3 cellular contexts compared by ENCODE assay signal in genomic region chr6:158544428-158544827, GRCh38.
TF ChIP-seq lines count a peak whose summit lies in the region.

No MANE protein-coding gene starts in this region.

TF ChIP-seq in SK-N-SH, 30 proteins besides CTCF, POLR2A, EP300 and RAD21 (continued from another document):
- TF ChIP-seq USF2 (IDR thresholded peaks at IDR 0.05; ENCODE audit: borderline replicate concordance, low read depth, low read length) (no peak), REST (IDR thresholded peaks at IDR 0.05; ENCODE audit: low read depth, low read length) (peak; percentile 49; the same call in 1 of the 2 replicates), MXI1 (IDR thresholded peaks at IDR 0.05; ENCODE audit: low read depth, low read length) (no peak)

TF ChIP-seq in SK-N-SH treated with all-trans-retinoic acid at 6 μM for 48 hours, 23 proteins besides CTCF, POLR2A, EP300 and RAD21 (continued from another document):
- TF ChIP-seq TSHZ2 (CRISPR knock-in tag; IDR thresholded peaks at IDR 0.05): no peak
- no peak for TF ChIP-seq PPARA (CRISPR knock-in tag; IDR thresholded peaks at IDR 0.05; ENCODE audit: borderline replicate concordance)
- no peak for TF ChIP-seq SNAI2 (CRISPR knock-in tag; IDR thresholded peaks at IDR 0.05)
- TF ChIP-seq POU6F1 (CRISPR knock-in tag; IDR thresholded peaks at IDR 0.05; ENCODE audit: borderline replicate concordance, low read depth): no peak
- no peak for TF ChIP-seq ZFP3 (CRISPR knock-in tag; IDR thresholded peaks at IDR 0.05)
- TF ChIP-seq CSRNP3 (CRISPR knock-in tag; IDR thresholded peaks at IDR 0.05): no peak
- no peak for TF ChIP-seq ZNF70 (CRISPR knock-in tag; IDR thresholded peaks at IDR 0.05)
- TF ChIP-seq ARNTL (CRISPR knock-in tag; IDR thresholded peaks at IDR 0.05; ENCODE audit: borderline replicate concordance, low read depth): no peak
- TF ChIP-seq BACH2 (CRISPR knock-in tag; IDR thresholded peaks at IDR 0.05; ENCODE audit: borderline replicate concordance): no peak
- TF ChIP-seq TCF4 (CRISPR knock-in tag; IDR thresholded peaks at IDR 0.05; ENCODE audit: borderline replicate concordance): no peak
- no peak for TF ChIP-seq ZNF8 (CRISPR knock-in tag; IDR thresholded peaks at IDR 0.05)
- no peak for TF ChIP-seq ISL1 (CRISPR knock-in tag; IDR thresholded peaks at IDR 0.05)
- no peak for TF ChIP-seq TOX (CRISPR knock-in tag; IDR thresholded peaks at IDR 0.05; ENCODE audit: borderline replicate concordance)
- no peak for TF ChIP-seq GLIS3 (CRISPR knock-in tag; IDR thresholded peaks at IDR 0.05)
- no peak for TF ChIP-seq ZC3H10 (CRISPR knock-in tag; IDR thresholded peaks at IDR 0.05)
- TF ChIP-seq PATZ1 (CRISPR knock-in tag; IDR thresholded peaks at IDR 0.05; ENCODE audit: borderline replicate concordance): no peak
TF ChIP-seq in SK-N-SH treated with all-trans-retinoic acid at 6 μM for 48 hours: peak in this region for 0.

TF ChIP-seq in K562, 482 proteins besides CTCF, POLR2A, EP300 and RAD21 (continued from another document):
- TF ChIP-seq HOMEZ (CRISPR knock-in tag; IDR thresholded peaks at IDR 0.05) (no peak), SNRNP70 (optimal IDR thresholded peaks at IDR 0.05; ENCODE audit: low read depth, low read length) (no peak), ZNF76 (CRISPR knock-in tag; IDR thresholded peaks at IDR 0.05; ENCODE audit: borderline replicate concordance) (no peak), MECOM (CRISPR knock-in tag; IDR thresholded peaks at IDR 0.05) (no peak), SRSF9 (IDR thresholded peaks at IDR 0.05; ENCODE audit: borderline replicate concordance, low read depth, low read length) (no peak), ZNF695 (CRISPR knock-in tag; IDR thresholded peaks at IDR 0.05) (no peak), KAT8 (IDR thresholded peaks at IDR 0.05; ENCODE audit: low read depth) (no peak), SLC30A9 (CRISPR knock-in tag; IDR thresholded peaks at IDR 0.05) (no peak), MTA1 (IDR thresholded peaks at IDR 0.05; ENCODE audit: borderline replicate concordance) (no peak), CHD2 (IDR thresholded peaks at IDR 0.05; ENCODE audit: low read depth, low read length) (no peak), NFIX (CRISPR knock-in tag; IDR thresholded peaks at IDR 0.05; ENCODE audit: low read depth) (no peak), BRF1 (IDR thresholded peaks at IDR 0.05; ENCODE audit: borderline replicate concordance, extremely low read depth, insufficient read length) (no peak), EWSR1 (IDR thresholded peaks at IDR 0.05; ENCODE audit: borderline replicate concordance, low read depth, partially characterized antibody) (no peak), RB1 (IDR thresholded peaks at IDR 0.05; ENCODE audit: low read depth) (no peak), RBBP5 (IDR thresholded peaks at IDR 0.05; ENCODE audit: borderline replicate concordance, insufficient read depth, low read length, poor library complexity, severe bottlenecking) (no peak), HCFC1 (IDR thresholded peaks at IDR 0.05; ENCODE audit: low read depth, low read length) (no peak), HLTF (IDR thresholded peaks at IDR 0.05) (no peak)
